Comparison of ENCODE assay signal across 20 cellular contexts in genomic region chr5:154514331-154514730, GRCh38. TPM values are rescaled to one million over a fixed set of nuclear protein-coding genes. Genes with fewer than 3 reads are reported as not detected.
A peak's percentile ranks its signal among the peaks of the same experiment; 100 is the strongest.
DNase-seq lines count a peak whose midpoint lies in the region; ATAC-seq and TF ChIP-seq lines count a peak whose summit lies in the region.
"Had no signal": no experiment of that assay in that cellular context is flagged by ENCODE, and none has a peak within 500 bp of the region (broad histone marks: within the 10 kb centered on the region; RNA-seq: fewer than 3 reads in every experiment).

No MANE protein-coding gene starts in this region.

- no peak for TF ChIP-seq POLR2A in sigmoid colon (IDR thresholded peaks at IDR 0.05)

- H3K9me3 ChIP-seq in sigmoid colon: no peaks in the 10 kb centered on the region
- H3K9me3 ChIP-seq: esophagus squamous epithelium, MG63, neutrophil, stomach had no signal

- peak; percentile 34 for ATAC-seq in GM18907 (IDR thresholded peaks at IDR 0.05; ENCODE audit: unreplicated experiment)
- ATAC-seq in GM21529 (IDR thresholded peaks at IDR 0.05; ENCODE audit: unreplicated experiment): peak; percentile 41
- ATAC-seq in HG03039 (IDR thresholded peaks at IDR 0.05; ENCODE audit: unreplicated experiment): peak; percentile 40
- ATAC-seq: Panc1 had no signal

- no peak for TF ChIP-seq EP300 in sigmoid colon (IDR thresholded peaks at IDR 0.05)

- DNase-seq in sigmoid colon (peak; percentile 49), GM13976 (ENCODE audit: low spot score) (no peak), islet precursor cell (no peak), KBM-7 (no peak)
- DNase-seq: activated CD8-positive, alpha-beta memory T cell treated with anti-CD3 and anti-CD28 coated beads, Interleukin-2, amount 10 ng/mL, durations not matched to agents 7 days and 5 days; activated naive CD4-positive, alpha-beta T cell treated with Interleukin-2 at 50 U/mL for 16 hours; C1 segment of cervical spinal cord; DMS53; dorsolateral prefrontal cortex; esophagus squamous epithelium; MG63; NCI-H187 treated with DMSO at 0.1 percent for 48 hours; stomach had no signal

- no peaks in the 10 kb centered on the region for H3K36me3 ChIP-seq in sigmoid colon
- H3K36me3 ChIP-seq: esophagus squamous epithelium, MG63, neutrophil, stomach had no signal

- intact Hi-C loops in sigmoid colon (cut with DNase I): no loop called here

- peaks cover 0 to 12% (median 6%) of the 10 kb centered on the region in 4 donors for H3K4me1 ChIP-seq in sigmoid colon
- H3K4me1 ChIP-seq: esophagus squamous epithelium had no signal

- H3K4me3 ChIP-seq in sigmoid colon: no peak overlapping the region
- H3K4me3 ChIP-seq: dorsolateral prefrontal cortex, esophagus squamous epithelium, MG63, stomach had no signal

- in situ Hi-C loops in GM13976 (cut with MboI; ENCODE audit: low sequenced_read_pairs, unreplicated experiment) (no loop called here), KBM-7 (cut with MboI; ENCODE audit: low pct_unique_long_range_greater_than_20kb, low sequenced_read_pairs) (no loop called here)

- H3K27ac ChIP-seq in sigmoid colon: no peak overlapping the region
- H3K27ac ChIP-seq: dorsolateral prefrontal cortex, esophagus squamous epithelium, neutrophil, stomach, VCaP had no signal

- no peak for TF ChIP-seq CTCF in sigmoid colon (IDR thresholded peaks at IDR 0.05)
- TF ChIP-seq CTCF in GM13976 (IDR thresholded peaks at IDR 0.05; ENCODE audit: borderline replicate concordance, control extremely low read depth, extremely low read depth, insufficient read depth, missing control alignments): no peak

- WGBS in sigmoid colon, 2 donors: 84 to 88% methylated on average over 2 of the region's 2 CpGs

- H3K27me3 ChIP-seq in sigmoid colon: no peaks in the 10 kb centered on the region

RNA-seq across cellular contexts. Expression of gene HAND1, which starts 36.3 kb away (rescaled TPM):
- 10 to 100 TPM; 45.6 to 69.2 (median 48.9) TPM for total RNA-seq in sigmoid colon
- polyA plus RNA-seq in sigmoid colon: 1 to 10 TPM in 2 of 3 donors, not detected in 1; 2.4 to 6.8 TPM
- total RNA-seq: activated CD8-positive, alpha-beta memory T cell treated with anti-CD3 and anti-CD28 coated beads, Interleukin-2, amount 10 ng/mL, durations not matched to agents 7 days and 5 days; esophagus squamous epithelium; H4 had no signal
- polyA plus RNA-seq: stomach had no signal
